Comparison of ENCODE assay signal across 12 cellular contexts in the genomic region with DNA sequence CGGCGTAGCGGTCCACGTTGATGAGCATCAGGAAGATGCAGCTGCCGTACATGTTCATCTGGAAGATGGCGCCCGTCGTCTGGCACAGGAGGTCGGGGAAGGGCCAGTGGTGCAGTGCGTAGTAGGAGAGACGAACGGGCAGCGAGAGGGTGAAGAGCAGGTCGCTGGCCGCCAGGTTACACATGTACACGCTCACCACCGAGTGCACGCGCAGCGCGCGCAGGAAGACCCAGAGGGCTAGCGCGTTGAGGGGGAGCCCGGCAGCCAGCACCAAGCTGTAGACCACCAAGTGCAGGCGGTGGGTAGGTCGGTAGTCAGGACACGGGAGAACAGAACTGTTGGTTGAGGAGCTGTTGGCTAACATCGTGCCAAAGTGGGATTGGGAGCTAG. TPM values are rescaled to one million over a fixed set of nuclear protein-coding genes. Genes with fewer than 3 reads are reported as not detected.
DNase-seq lines count a peak whose midpoint lies in the region; ATAC-seq, FAIRE-seq and TF ChIP-seq lines count a peak whose summit lies in the region.
"Had no signal": no experiment of that assay in that cellular context is flagged by ENCODE, and none has a peak within 500 bp of the region (broad histone marks: within the 10 kb centered on the region; RNA-seq: fewer than 3 reads in every experiment).

No MANE protein-coding gene starts in this region.

- H3K36me3 ChIP-seq in endothelial cell of umbilical vein (ENCODE audit: control insufficient read depth in 2 of 2, extremely low read depth in 1 of 2, insufficient read depth in 2 of 2, low read length in 2 of 2) (no peaks in the 10 kb centered on the region), sigmoid colon (no peaks in the 10 kb centered on the region)
- H3K36me3 ChIP-seq: MG63 had no signal

- WGBS in sigmoid colon, 2 donors, result 92 to 95% methylated on average over 29 of the region's 29 CpGs

- H3K27me3 Mint-ChIP-seq in T-helper 1 cell treated with Interleukin-12 subunit alpha and Interleukin-12 subunit beta and Interleukin-4 antibody, amounts not matched to agents 30 μg/mL and 1 μg/mL, for 36 hours (ENCODE audit: low read depth), result no peaks in the 10 kb centered on the region
- H3K27me3 Mint-ChIP-seq in T-cell, result no peaks in the 10 kb centered on the region

- dilution Hi-C loops in endothelial cell of umbilical vein (cut with MboI; ENCODE audit: extremely low pct_ligation_motif_present, low sequenced_read_pairs), result no loop called here

- peaks cover 3% of the 10 kb centered on the region for H3K36me3 Mint-ChIP-seq in T-helper 1 cell treated with Interleukin-12 subunit alpha and Interleukin-12 subunit beta and Interleukin-4 antibody, amounts not matched to agents 30 μg/mL and 1 μg/mL, for 36 hours (ENCODE audit: low read depth)
- peaks cover 7% of the 10 kb centered on the region for H3K36me3 Mint-ChIP-seq in T-cell

- H4K20me1 ChIP-seq in endothelial cell of umbilical vein (replicated peaks; ENCODE audit: control insufficient read depth, extremely low read depth, insufficient read depth, low read length), result no peaks in the 10 kb centered on the region

- no peak for FAIRE-seq in endothelial cell of umbilical vein (lab: Jason Lieb, UNC)

- H3K79me2 ChIP-seq in endothelial cell of umbilical vein (ENCODE audit: control insufficient read depth, insufficient read depth, low read length), result no peaks in the 10 kb centered on the region

- no peak overlapping the region for H3K27ac Mint-ChIP-seq in T-helper 1 cell treated with Interleukin-12 subunit alpha and Interleukin-12 subunit beta and Interleukin-4 antibody, amounts not matched to agents 30 μg/mL and 1 μg/mL, for 36 hours
- peak overlapping the region; percentile 76 to 84 for H3K27ac Mint-ChIP-seq in T-cell

- no peak for TF ChIP-seq EP300 in sigmoid colon (IDR thresholded peaks at IDR 0.05)

- TF ChIP-seq CTCF in endothelial cell of umbilical vein (IDR thresholded peaks at IDR 0.05; ENCODE audit: extremely low read depth in 1 of 2, insufficient read depth in 1 of 2, low read depth in 1 of 2, low read length in 2 of 2) (no peak), sigmoid colon (IDR thresholded peaks at IDR 0.05) (no peak)

- ATAC-seq in T-cell (replicated peaks in 1 of 4) (no peak), HG03159 (IDR thresholded peaks at IDR 0.05; ENCODE audit: unreplicated experiment) (no peak), GM19351 (IDR thresholded peaks at IDR 0.05; ENCODE audit: unreplicated experiment) (no peak)

- no peak for DNase-seq in T-helper 1 cell
- no peak for DNase-seq in T-cell
- DNase-seq in endothelial cell of umbilical vein (ENCODE audit: low read depth, low spot score), result no peak
- no peak for DNase-seq in sigmoid colon
- DNase-seq in foreskin melanocyte, result no peak
- DNase-seq: hippocampal formation, MG63 had no signal

- no peaks in the 10 kb centered on the region for H3K9me3 Mint-ChIP-seq in T-helper 1 cell treated with Interleukin-12 subunit alpha and Interleukin-12 subunit beta and Interleukin-4 antibody, amounts not matched to agents 30 μg/mL and 1 μg/mL, for 36 hours
- H3K9me3 Mint-ChIP-seq in T-cell, result no peaks in the 10 kb centered on the region

- H3K4me1 Mint-ChIP-seq in T-helper 1 cell treated with Interleukin-12 subunit alpha and Interleukin-12 subunit beta and Interleukin-4 antibody, amounts not matched to agents 30 μg/mL and 1 μg/mL, for 36 hours (ENCODE audit: low read depth), result peaks cover 6% of the 10 kb centered on the region
- H3K4me1 Mint-ChIP-seq in T-cell, result peaks cover 17 to 26% (median 25%) of the 10 kb centered on the region in 3 donors

- H3K27ac ChIP-seq in endothelial cell of umbilical vein (ENCODE audit: insufficient read depth, low read depth, low read length) (no peak overlapping the region), sigmoid colon (no peak overlapping the region)
- H3K27ac ChIP-seq: 22Rv1, suprapubic skin had no signal

- no peak overlapping the region for H3K9ac ChIP-seq in endothelial cell of umbilical vein (replicated peaks; ENCODE audit: extremely low read depth, insufficient read depth, low read length)

- POLR2A ChIA-PET in T-cell (lab: Charles Lee) (interaction anchor here (0.6 to 1.6 kb wide), 3 partner anchors 12 to 136 kb away, joined by 3 to 4 read pairs (median 4); no protein-coding TSS in a partner anchor), endothelial cell of umbilical vein (lab: Charles Lee) (interaction anchor here (1.0 kb wide), 1 partner anchor 145 kb away, joined by 3 read pairs; a partner anchor contains a TSS)

- H3K27me3 ChIP-seq in endothelial cell of umbilical vein (ENCODE audit: control insufficient read depth in 2 of 2, insufficient read depth in 2 of 2, low read length in 2 of 2), result no peaks in the 10 kb centered on the region
- peaks cover 8 to 14% (median 11%) of the 10 kb centered on the region in 3 donors for H3K27me3 ChIP-seq in sigmoid colon
- H3K27me3 ChIP-seq: MG63 had no signal

- intact Hi-C loops in endothelial cell of umbilical vein (cut with micrococcal nuclease), result loop anchor here (1.0 to 2.0 kb wide), 2 partner anchors 18 to 42 kb away; a partner anchor contains a TSS
- intact Hi-C loops in sigmoid colon (cut with DNase I), result no loop called here

- H3K4me1 ChIP-seq in endothelial cell of umbilical vein (ENCODE audit: control insufficient read depth, extremely low read depth, insufficient read depth, low read length) (no peaks in the 10 kb centered on the region), sigmoid colon (peaks cover 0 to 9% (median 8%) of the 10 kb centered on the region in 4 donors)

- CTCF ChIA-PET in T-cell (lab: Charles Lee) (interaction anchor here (0.5 to 1.8 kb wide), 3 partner anchors 13 to 64 kb away, joined by 3 to 6 read pairs (median 3); no protein-coding TSS in a partner anchor), endothelial cell of umbilical vein (lab: Charles Lee) (interaction anchor here (0.7 to 4.8 kb wide), 21 partner anchors 9 to 209 kb away, joined by 3 to 63 read pairs (median 6); a partner anchor contains a TSS)

- H3K9me1 ChIP-seq in endothelial cell of umbilical vein (replicated peaks; ENCODE audit: control insufficient read depth, extremely low read depth, insufficient read depth, low read length), result no peaks in the 10 kb centered on the region

- H3K4me3 ChIP-seq in endothelial cell of umbilical vein (replicated peaks in 1 of 3; ENCODE audit: insufficient read depth in 1 of 3, low read depth in 1 of 3, low read length in 3 of 3) (peak overlapping the region in 1 of 3 experiments; percentile 6), sigmoid colon (peak overlapping the region in 3 of 4 donors; percentile 22 to 36 (median 25))
- H3K4me3 ChIP-seq: MG63, suprapubic skin had no signal

- peak overlapping the region; percentile 78 for H2AFZ ChIP-seq in endothelial cell of umbilical vein (ENCODE audit: low read depth, low read length)

- no peak overlapping the region for H3K4me2 ChIP-seq in endothelial cell of umbilical vein (ENCODE audit: insufficient read depth, low read length)

- H3K4me3 Mint-ChIP-seq in T-helper 1 cell treated with Interleukin-12 subunit alpha and Interleukin-12 subunit beta and Interleukin-4 antibody, amounts not matched to agents 30 μg/mL and 1 μg/mL, for 36 hours, result peak overlapping the region; percentile 25
- peak overlapping the region; percentile 55 to 66 (median 65) for H3K4me3 Mint-ChIP-seq in T-cell

- H3K9me3 ChIP-seq in endothelial cell of umbilical vein (replicated peaks; ENCODE audit: control insufficient read depth, insufficient read depth, low read length), result no peaks in the 10 kb centered on the region
- no peaks in the 10 kb centered on the region for H3K9me3 ChIP-seq in sigmoid colon
- H3K9me3 ChIP-seq: MG63, suprapubic skin had no signal

- BruUV-seq in endothelial cell of umbilical vein (replicated peaks; lab: Mats Ljungman, UMichigan), result no TSS peak

- TF ChIP-seq POLR2A in endothelial cell of umbilical vein (IDR thresholded peaks at IDR 0.05; ENCODE audit: low read depth, low read length), result no peak
- TF ChIP-seq POLR2A in sigmoid colon (IDR thresholded peaks at IDR 0.05), result no peak

RNA-seq across cellular contexts. Expression of a gene that starts 13.7 kb away (rescaled TPM):
- total RNA-seq in T-cell, result 100 to 1,000 TPM; 236 to 392 (median 258) TPM
- total RNA-seq in endothelial cell of umbilical vein, result 192 and 216 TPM in 2 replicates
- polyA plus RNA-seq in endothelial cell of umbilical vein, result 119 and 127 TPM in 2 replicates
- 130 and 131 TPM in 2 replicates for polyA plus RNA-seq in endothelial cell of umbilical vein (2011; cell fraction: cytosol; rRNA removed)
- polyA plus RNA-seq in endothelial cell of umbilical vein (2011; cell fraction: nucleus; rRNA removed), result 178 and 198 TPM in 2 replicates
- polyA plus RNA-seq in endothelial cell of umbilical vein (2012), result 108 and 117 TPM in 2 replicates
- polyA minus RNA-seq in endothelial cell of umbilical vein, result 187 and 211 TPM in 2 replicates
- polyA minus RNA-seq in endothelial cell of umbilical vein (2011; cell fraction: cytosol; rRNA and poly(A)+ RNA removed), result 97.7 TPM
- 83.7 and 90.8 TPM in 2 replicates for polyA minus RNA-seq in endothelial cell of umbilical vein (2011; cell fraction: nucleus; rRNA and poly(A)+ RNA removed)
- total RNA-seq in sigmoid colon, result 100 to 1,000 TPM; 204 to 254 (median 217) TPM
- 100 to 1,000 TPM in 1 of 3 donors, 10 to 100 TPM in 2; 49.2 to 113 (median 53.6) TPM for polyA plus RNA-seq in sigmoid colon

RNA-seq across cellular contexts. Expression of a gene that starts 14.9 kb away (rescaled TPM):
- 10 to 100 TPM in 4 of 5 donors, 1 to 10 TPM in 1; 5.8 to 16.0 (median 14.9) TPM for total RNA-seq in T-cell
- total RNA-seq in endothelial cell of umbilical vein, result not detected in 2 replicates
- polyA plus RNA-seq in endothelial cell of umbilical vein, result 0.23 and 0.41 TPM in 2 replicates
- polyA plus RNA-seq in endothelial cell of umbilical vein (2011; cell fraction: cytosol; rRNA removed), result 0.07 and 0.10 TPM in 2 replicates
- 0.08 TPM in 1 of 2 replicates, not detected in the other for polyA plus RNA-seq in endothelial cell of umbilical vein (2011; cell fraction: nucleus; rRNA removed)
- 0.07 TPM in 1 of 2 replicates, not detected in the other for polyA plus RNA-seq in endothelial cell of umbilical vein (2012)
- polyA minus RNA-seq in endothelial cell of umbilical vein, result 0.42 and 0.75 TPM in 2 replicates
- 1.7 TPM for polyA minus RNA-seq in endothelial cell of umbilical vein (2011; cell fraction: cytosol; rRNA and poly(A)+ RNA removed)
- not detected in 2 replicates for polyA minus RNA-seq in endothelial cell of umbilical vein (2011; cell fraction: nucleus; rRNA and poly(A)+ RNA removed)
- total RNA-seq in sigmoid colon, result 1 to 10 TPM in 2 of 4 donors, under 1 TPM in 2; 0.27 to 1.5 (median 0.67) TPM
- 10 to 100 TPM in 1 of 3 donors, 1 to 10 TPM in 2; 4.2 to 16.5 (median 6.0) TPM for polyA plus RNA-seq in sigmoid colon

RNA-seq across cellular contexts. Expression of a gene that starts 26.4 kb away (rescaled TPM):
- total RNA-seq in T-cell (10 to 100 TPM in 1 of 5 donors, 1 to 10 TPM in 4; 2.4 to 11.1 (median 6.5) TPM), endothelial cell of umbilical vein (0.97 and 1.3 TPM in 2 replicates), sigmoid colon (1 to 10 TPM; 1.2 to 3.9 (median 1.6) TPM)
- polyA plus RNA-seq in endothelial cell of umbilical vein (5.5 and 5.7 TPM in 2 replicates), sigmoid colon (1 to 10 TPM in 2 of 3 donors, not detected in 1; 2.3 to 3.1 TPM)
- polyA plus RNA-seq in endothelial cell of umbilical vein (2011; cell fraction: cytosol; rRNA removed), result 2.0 and 3.4 TPM in 2 replicates
- 2.5 and 3.2 TPM in 2 replicates for polyA plus RNA-seq in endothelial cell of umbilical vein (2011; cell fraction: nucleus; rRNA removed)
- polyA plus RNA-seq in endothelial cell of umbilical vein (2012), result 0.32 and 0.82 TPM in 2 replicates
- polyA minus RNA-seq in endothelial cell of umbilical vein, result 4.5 and 5.2 TPM in 2 replicates
- polyA minus RNA-seq in endothelial cell of umbilical vein (2011; cell fraction: cytosol; rRNA and poly(A)+ RNA removed), result not detected
- polyA minus RNA-seq in endothelial cell of umbilical vein (2011; cell fraction: nucleus; rRNA and poly(A)+ RNA removed), result 1.6 and 1.8 TPM in 2 replicates

RNA-seq across cellular contexts. Expression of a gene that starts 42.0 kb away (rescaled TPM):
- total RNA-seq in T-cell (10 to 100 TPM; 34.0 to 71.3 (median 64.5) TPM), endothelial cell of umbilical vein (26.3 and 34.7 TPM in 2 replicates), sigmoid colon (10 to 100 TPM; 52.8 to 85.9 (median 63.4) TPM)
- polyA plus RNA-seq in endothelial cell of umbilical vein (49.6 and 52.0 TPM in 2 replicates), sigmoid colon (10 to 100 TPM; 37.8 to 59.5 (median 42.5) TPM)
- 60.5 and 62.5 TPM in 2 replicates for polyA plus RNA-seq in endothelial cell of umbilical vein (2011; cell fraction: cytosol; rRNA removed)
- polyA plus RNA-seq in endothelial cell of umbilical vein (2011; cell fraction: nucleus; rRNA removed), result 144 and 179 TPM in 2 replicates
- 31.1 and 38.8 TPM in 2 replicates for polyA plus RNA-seq in endothelial cell of umbilical vein (2012)
- 24.0 and 24.5 TPM in 2 replicates for polyA minus RNA-seq in endothelial cell of umbilical vein
- polyA minus RNA-seq in endothelial cell of umbilical vein (2011; cell fraction: cytosol; rRNA and poly(A)+ RNA removed), result 5.7 TPM
- 17.5 and 26.9 TPM in 2 replicates for polyA minus RNA-seq in endothelial cell of umbilical vein (2011; cell fraction: nucleus; rRNA and poly(A)+ RNA removed)

RNA-seq across cellular contexts. Expression of a gene that starts 52.8 kb away (rescaled TPM):
- total RNA-seq in T-cell, result 100 to 1,000 TPM in 1 of 5 donors, 10 to 100 TPM in 4; 69.6 to 107 (median 93.1) TPM
- total RNA-seq in endothelial cell of umbilical vein, result 58.5 and 63.6 TPM in 2 replicates
- 17.8 and 26.3 TPM in 2 replicates for polyA plus RNA-seq in endothelial cell of umbilical vein
- polyA plus RNA-seq in endothelial cell of umbilical vein (2011; cell fraction: cytosol; rRNA removed), result 28.3 and 30.1 TPM in 2 replicates
- polyA plus RNA-seq in endothelial cell of umbilical vein (2011; cell fraction: nucleus; rRNA removed), result 160 and 198 TPM in 2 replicates
- 44.4 and 58.0 TPM in 2 replicates for polyA plus RNA-seq in endothelial cell of umbilical vein (2012)
- 29.2 and 29.4 TPM in 2 replicates for polyA minus RNA-seq in endothelial cell of umbilical vein
- 26.3 TPM for polyA minus RNA-seq in endothelial cell of umbilical vein (2011; cell fraction: cytosol; rRNA and poly(A)+ RNA removed)
- 33.6 and 35.6 TPM in 2 replicates for polyA minus RNA-seq in endothelial cell of umbilical vein (2011; cell fraction: nucleus; rRNA and poly(A)+ RNA removed)
- 10 to 100 TPM in 3 of 4 donors, 1 to 10 TPM in 1; 6.1 to 30.1 (median 23.2) TPM for total RNA-seq in sigmoid colon
- 10 to 100 TPM in 1 of 3 donors, 1 to 10 TPM in 2; 6.2 to 39.2 (median 7.8) TPM for polyA plus RNA-seq in sigmoid colon
